ENCODE assay signal across 8 cellular contexts in the genomic region with DNA sequence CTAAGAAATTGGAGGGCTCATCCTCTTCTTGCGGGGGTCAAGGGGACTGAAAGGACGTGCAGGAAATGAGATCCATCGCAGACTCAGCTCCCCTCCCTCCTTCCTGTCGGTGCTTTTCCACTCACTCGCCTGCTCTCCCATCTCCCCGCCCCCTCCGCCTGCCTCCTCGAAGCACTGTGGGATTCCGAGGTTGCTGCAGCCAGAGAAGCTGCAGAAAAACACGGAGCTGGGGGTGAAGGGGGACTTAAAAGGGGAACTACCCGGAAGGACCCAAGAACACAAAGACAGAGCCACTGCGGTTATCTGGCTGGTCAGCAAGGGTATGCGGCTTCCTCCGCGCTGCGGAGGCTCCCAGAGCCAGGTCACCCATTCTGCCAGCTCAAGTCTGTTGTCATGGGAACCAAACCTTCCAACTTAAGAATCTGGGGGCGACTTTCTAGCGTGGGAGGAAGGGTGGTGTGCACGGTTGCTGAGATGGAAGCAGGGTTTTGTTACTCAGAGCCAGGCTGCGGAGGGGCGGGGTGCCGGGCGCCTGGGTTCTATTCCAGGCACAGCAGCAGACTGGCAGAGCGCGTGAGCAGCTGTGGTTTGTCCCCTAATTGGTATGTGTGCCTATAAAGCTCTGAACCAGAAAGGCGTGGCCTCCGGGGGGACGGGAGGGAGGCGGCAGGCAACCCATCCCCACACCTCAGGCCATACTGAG. TPM values are rescaled to one million over a fixed set of nuclear protein-coding genes. Genes with fewer than 3 reads are reported as not detected.
A peak's percentile ranks its signal among the peaks of the same experiment; 100 is the strongest.
DNase-seq lines count a peak whose midpoint lies in the region; ATAC-seq and TF ChIP-seq lines count a peak whose summit lies in the region.

No MANE protein-coding gene starts in this region.

- H3K4me3 ChIP-seq in hepatocyte (peak overlapping the region; percentile 39), psoas muscle (peak overlapping the region; percentile 61), vagina (peak overlapping the region; percentile 61 to 62)

- peaks cover 26% of the 10 kb centered on the region for H3K4me1 Mint-ChIP-seq in T-helper 1 cell treated with Interleukin-12 subunit alpha and Interleukin-12 subunit beta and Interleukin-4 antibody, amounts not matched to agents 30 μg/mL and 1 μg/mL, for 36 hours (ENCODE audit: low read depth)

- H3K9me3 Mint-ChIP-seq in T-helper 1 cell treated with Interleukin-12 subunit alpha and Interleukin-12 subunit beta and Interleukin-4 antibody, amounts not matched to agents 30 μg/mL and 1 μg/mL, for 36 hours: no peaks in the 10 kb centered on the region

- H3K79me2 ChIP-seq in hepatocyte: peaks cover 2% of the 10 kb centered on the region

- peak overlapping the region; percentile 87 for H3K4me3 Mint-ChIP-seq in T-helper 1 cell treated with Interleukin-12 subunit alpha and Interleukin-12 subunit beta and Interleukin-4 antibody, amounts not matched to agents 30 μg/mL and 1 μg/mL, for 36 hours

- H2AFZ ChIP-seq in hepatocyte: peak overlapping the region; percentile 54

- whole genome bisulfite sequencing in hepatocyte (ENCODE audit: low lambda C conversion rate, missing lambda C conversion rate): 9% methylated on average over 29 of the region's 29 CpGs
- 2 to 5% (median 4%) methylated on average over 28 to 29 of the region's 29 CpGs for WGBS in psoas muscle, 3 donors

- peak overlapping the region; percentile 80 for H3K27ac Mint-ChIP-seq in T-helper 1 cell treated with Interleukin-12 subunit alpha and Interleukin-12 subunit beta and Interleukin-4 antibody, amounts not matched to agents 30 μg/mL and 1 μg/mL, for 36 hours

- H3K36me3 Mint-ChIP-seq in T-helper 1 cell treated with Interleukin-12 subunit alpha and Interleukin-12 subunit beta and Interleukin-4 antibody, amounts not matched to agents 30 μg/mL and 1 μg/mL, for 36 hours (ENCODE audit: low read depth): peaks cover 30% of the 10 kb centered on the region

- TF ChIP-seq CTCF in hepatocyte (IDR thresholded peaks at IDR 0.05; ENCODE audit: poor library complexity) (no peak), psoas muscle (IDR thresholded peaks at IDR 0.05) (no peak), vagina (IDR thresholded peaks at IDR 0.05) (no peak)

- ATAC-seq in GM18867 (IDR thresholded peaks at IDR 0.05; ENCODE audit: unreplicated experiment) (peak; percentile 46), HG03520 (IDR thresholded peaks at IDR 0.05; ENCODE audit: unreplicated experiment) (peak; percentile 30), psoas muscle (peak; percentile 65 to 74 (median 70))

- TF ChIP-seq POLR2A in vagina (IDR thresholded peaks at IDR 0.05): no peak

- DNase-seq in astrocyte of the hippocampus (ENCODE audit: low read depth, low spot score): peak; percentile 92
- peak; percentile 83 for DNase-seq in hepatocyte (ENCODE audit: low spot score)
- DNase-seq in psoas muscle: peak; percentile 80 to 84
- peak in 1 of 2 donors; percentile 94 for DNase-seq in vagina (ENCODE audit: extremely low spot score in 2 of 2)
- DNase-seq in NCI-H345 treated with DMSO at 0.1 percent for 48 hours (lab: John Stamatoyannopoulos, UW; ENCODE audit: unreplicated experiment): no peak

- H3K36me3 ChIP-seq in hepatocyte (replicated peaks; ENCODE audit: insufficient read depth, low read depth) (no peaks in the 10 kb centered on the region), psoas muscle (ENCODE audit: insufficient read depth in 1 of 2, low read depth in 1 of 2) (peaks cover 6 to 49% of the 10 kb centered on the region in 2 donors), vagina (peaks cover 3 to 12% of the 10 kb centered on the region in 2 donors)

- H3K27me3 ChIP-seq in hepatocyte: no peaks in the 10 kb centered on the region
- no peaks in the 10 kb centered on the region for H3K27me3 ChIP-seq in psoas muscle (ENCODE audit: insufficient read depth in 3 of 3, low read length in 2 of 3)
- H3K27me3 ChIP-seq in vagina: no peaks in the 10 kb centered on the region

- peaks cover 29% of the 10 kb centered on the region for H3K4me1 ChIP-seq in hepatocyte (ENCODE audit: insufficient read depth)
- H3K4me1 ChIP-seq in psoas muscle: peaks cover 64% of the 10 kb centered on the region
- H3K4me1 ChIP-seq in vagina: peaks cover 78% of the 10 kb centered on the region

- H4K20me1 ChIP-seq in hepatocyte (ENCODE audit: insufficient read depth, poor library complexity, severe bottlenecking): no peaks in the 10 kb centered on the region

- H3K9me3 ChIP-seq in hepatocyte (ENCODE audit: low read depth): no peaks in the 10 kb centered on the region
- H3K9me3 ChIP-seq in psoas muscle: no peaks in the 10 kb centered on the region
- H3K9me3 ChIP-seq in vagina: no peaks in the 10 kb centered on the region

- H3K9me2 ChIP-seq in hepatocyte (replicated peaks; ENCODE audit: insufficient read depth): no peaks in the 10 kb centered on the region

- peak overlapping the region; percentile 97 for H3K27ac ChIP-seq in hepatocyte
- peak overlapping the region; percentile 90 for H3K27ac ChIP-seq in psoas muscle
- H3K27ac ChIP-seq in vagina: peak overlapping the region; percentile 94

- no peaks in the 10 kb centered on the region for H3K27me3 Mint-ChIP-seq in T-helper 1 cell treated with Interleukin-12 subunit alpha and Interleukin-12 subunit beta and Interleukin-4 antibody, amounts not matched to agents 30 μg/mL and 1 μg/mL, for 36 hours (ENCODE audit: low read depth)

- intact Hi-C loops in psoas muscle (cut with DNase I): loop anchor here in 1 of 2 donors (5.0 kb wide), 2 partner anchors 36 to 81 kb away; partner anchors contain the start of genes PCDHGA12 and PCDHGC3
- intact Hi-C loops in vagina (cut with DNase I): no loop called here

- H3K4me2 ChIP-seq in hepatocyte: peak overlapping the region; percentile 94

RNA-seq across cellular contexts. Expression of gene PCDHGC5, which starts 24.9 kb away (rescaled TPM):
- total RNA-seq in hepatocyte (0.92 and 1.1 TPM in 2 replicates), psoas muscle (1 to 10 TPM in 1 of 4 donors, under 1 TPM in 3; 0.49 to 1.2 (median 0.65) TPM), vagina (3.4 TPM)
- polyA plus RNA-seq in hepatocyte (0.16 TPM in 1 of 2 replicates, not detected in the other), psoas muscle (under 1 TPM in 2 of 3 donors, not detected in 1; 0.08 to 0.95 TPM)

RNA-seq across cellular contexts. Expression of gene PCDHGC4, which starts 28.9 kb away (rescaled TPM):
- 0.44 and 1.5 TPM in 2 replicates for total RNA-seq in hepatocyte
- polyA plus RNA-seq in hepatocyte: 0.15 and 0.35 TPM in 2 replicates
- 1 to 10 TPM in 1 of 4 donors, under 1 TPM in 3; 0.36 to 1.2 (median 0.65) TPM for total RNA-seq in psoas muscle
- polyA plus RNA-seq in psoas muscle: under 1 TPM in 2 of 3 donors, not detected in 1; 0.06 to 0.18 TPM
- total RNA-seq in vagina: 4.9 TPM

RNA-seq across cellular contexts. Expression of gene PCDHGC3, which starts 38.0 kb away (rescaled TPM):
- total RNA-seq in hepatocyte (16.9 and 18.9 TPM in 2 replicates), psoas muscle (10 to 100 TPM in 3 of 4 donors, 1 to 10 TPM in 1; 7.3 to 25.2 (median 14.2) TPM), vagina (78.3 TPM)
- polyA plus RNA-seq in hepatocyte (35.8 and 40.8 TPM in 2 replicates), psoas muscle (10 to 100 TPM in 1 of 3 donors, 1 to 10 TPM in 2; 8.6 to 22.3 (median 9.0) TPM)
